Comparison of ENCODE assay signal across 8 cellular contexts in the genomic region with DNA sequence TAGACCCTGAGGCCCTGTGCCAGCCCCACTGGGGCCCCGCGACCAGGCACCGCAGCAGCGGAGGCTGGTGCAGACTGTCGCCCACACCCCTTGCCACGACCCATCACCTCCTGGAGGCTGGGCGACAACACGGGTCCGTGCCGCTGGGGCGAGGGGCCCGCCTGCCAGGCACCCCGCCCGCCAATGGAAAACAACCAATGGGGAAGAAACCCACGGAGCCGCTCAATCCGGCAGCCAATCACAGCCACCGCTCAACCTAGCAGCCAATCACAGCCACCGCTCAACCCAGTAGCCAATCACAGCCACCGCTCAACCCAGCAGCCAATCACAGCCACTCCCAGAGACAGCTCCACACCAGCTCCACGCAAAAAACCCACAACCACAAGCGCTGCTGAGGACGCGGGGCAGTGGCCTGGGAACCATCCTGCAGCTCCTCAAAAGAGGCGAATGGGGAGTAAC. TPM values are rescaled to one million over a fixed set of nuclear protein-coding genes. Genes with fewer than 3 reads are reported as not detected.
DNase-seq lines count a peak whose midpoint lies in the region; ATAC-seq and TF ChIP-seq lines count a peak whose summit lies in the region.

No MANE protein-coding gene starts in this region.

- H3K9me3 ChIP-seq in endodermal cell (ENCODE audit: control insufficient read depth, low read length) = no peaks in the 10 kb centered on the region

- no peaks in the 10 kb centered on the region for H3K4me1 ChIP-seq in endodermal cell (ENCODE audit: control insufficient read depth, insufficient read depth, low read length)

- no peaks in the 10 kb centered on the region for H3K4me1 Mint-ChIP-seq in endodermal cell

- no peaks in the 10 kb centered on the region for H3K9me3 Mint-ChIP-seq in endodermal cell

- TF ChIP-seq CTCF in endodermal cell (conservative IDR thresholded peaks at IDR 0.05) (no peak), brain microvascular endothelial cell (IDR thresholded peaks at IDR 0.05; ENCODE audit: low read depth, low read length, missing control alignments) (no peak)

- no peaks in the 10 kb centered on the region for H3K27me3 ChIP-seq in endodermal cell (ENCODE audit: control insufficient read depth, insufficient read depth, low read length, poor library complexity, severe bottlenecking)
- H3K27me3 ChIP-seq in brain microvascular endothelial cell (replicated peaks) = no peaks in the 10 kb centered on the region

- peaks cover 4% of the 10 kb centered on the region for H3K36me3 Mint-ChIP-seq in endodermal cell (ENCODE audit: low read depth)

- H3K27ac Mint-ChIP-seq in endodermal cell = no peak overlapping the region

- H3K27ac ChIP-seq in endodermal cell (ENCODE audit: low read depth, low read length) (no peak overlapping the region), brain microvascular endothelial cell (no peak overlapping the region)

- H3K36me3 ChIP-seq in endodermal cell (ENCODE audit: control insufficient read depth, insufficient read depth, low read length) (peaks cover 14% of the 10 kb centered on the region), brain microvascular endothelial cell (replicated peaks) (no peaks in the 10 kb centered on the region)

- ATAC-seq in GM18502 (IDR thresholded peaks at IDR 0.05; ENCODE audit: poor library complexity, unreplicated experiment) = peak; percentile 62
- ATAC-seq in HG03442 (IDR thresholded peaks at IDR 0.05; ENCODE audit: unreplicated experiment) = peak; percentile 48
- no peak for ATAC-seq in HG03095 (IDR thresholded peaks at IDR 0.05; ENCODE audit: unreplicated experiment)
- no peak for ATAC-seq in HG02981 (IDR thresholded peaks at IDR 0.05; ENCODE audit: unreplicated experiment)

- 96 to 98% methylated on average over 5 to 25 of the region's 25 CpGs for WGBS in endodermal cell (ENCODE audit: insufficient coverage in 1 of 2, insufficient read length in 1 of 2), 2 experiments

- H3K9ac ChIP-seq in endodermal cell (ENCODE audit: extremely low read depth, low read length, poor library complexity, severe bottlenecking) = no peak overlapping the region

- in situ Hi-C loops in brain microvascular endothelial cell (cut with HindIII; ENCODE audit: low pct_ligation_motif_present, low sequenced_read_pairs) = no loop called here

- H3K4me3 Mint-ChIP-seq in endodermal cell = no peak overlapping the region

- H3K4me3 ChIP-seq in endodermal cell (ENCODE audit: low read length) (no peak overlapping the region), brain microvascular endothelial cell (ENCODE audit: low read depth, low read length) (no peak overlapping the region)

- H3K27me3 Mint-ChIP-seq in endodermal cell (ENCODE audit: insufficient read depth) = no peaks in the 10 kb centered on the region

- DNase-seq in activated CD4-positive, alpha-beta T cell treated with anti-CD3 and anti-CD28 coated beads for 4 hours = peak; percentile 78 to 85
- DNase-seq in endodermal cell (peak; percentile 87), brain microvascular endothelial cell (no peak)
- peak; percentile 56 to 61 for DNase-seq in stimulated activated CD4-positive, alpha-beta T cell treated with anti-CD3 and anti-CD28 coated beads, Interleukin-15, amount 100 ng/mL, for 1 hour (ENCODE audit: low read depth in 1 of 2, low spot score in 1 of 2)

RNA-seq across cellular contexts. Expression of gene GPX4, which starts 29.7 kb away (rescaled TPM):
- 100 to 1,000 TPM; 331 to 449 TPM for total RNA-seq in endodermal cell
- polyA plus RNA-seq in endodermal cell (2013, experiment 1 of 2) = 418 TPM
- 416 TPM for polyA plus RNA-seq in endodermal cell (2013, experiment 2 of 2)

RNA-seq across cellular contexts. Expression of gene POLR2E, which starts 38.3 kb away (rescaled TPM):
- total RNA-seq in endodermal cell = 100 to 1,000 TPM; 225 to 254 TPM
- 192 TPM for polyA plus RNA-seq in endodermal cell (2013, experiment 1 of 2)
- 174 TPM for polyA plus RNA-seq in endodermal cell (2013, experiment 2 of 2)

RNA-seq across cellular contexts. Expression of gene SBNO2, which starts 40.6 kb away (rescaled TPM):
- total RNA-seq in endodermal cell = 10 to 100 TPM; 43.3 to 50.4 TPM
- polyA plus RNA-seq in endodermal cell (2013, experiment 1 of 2) = 17.7 TPM
- 17.6 TPM for polyA plus RNA-seq in endodermal cell (2013, experiment 2 of 2)

Comparison
In these comparisons a context has a peak if more than half of its experiments do, and no peak if none do; other contexts are left out.
1. ATAC-seq: peak in GM18502 (single experiment) and HG03442 (single experiment); none in HG03095 (single experiment) and HG02981 (single experiment).